Comparison of ENCODE assay signal across 8 cellular contexts in the genomic region with DNA sequence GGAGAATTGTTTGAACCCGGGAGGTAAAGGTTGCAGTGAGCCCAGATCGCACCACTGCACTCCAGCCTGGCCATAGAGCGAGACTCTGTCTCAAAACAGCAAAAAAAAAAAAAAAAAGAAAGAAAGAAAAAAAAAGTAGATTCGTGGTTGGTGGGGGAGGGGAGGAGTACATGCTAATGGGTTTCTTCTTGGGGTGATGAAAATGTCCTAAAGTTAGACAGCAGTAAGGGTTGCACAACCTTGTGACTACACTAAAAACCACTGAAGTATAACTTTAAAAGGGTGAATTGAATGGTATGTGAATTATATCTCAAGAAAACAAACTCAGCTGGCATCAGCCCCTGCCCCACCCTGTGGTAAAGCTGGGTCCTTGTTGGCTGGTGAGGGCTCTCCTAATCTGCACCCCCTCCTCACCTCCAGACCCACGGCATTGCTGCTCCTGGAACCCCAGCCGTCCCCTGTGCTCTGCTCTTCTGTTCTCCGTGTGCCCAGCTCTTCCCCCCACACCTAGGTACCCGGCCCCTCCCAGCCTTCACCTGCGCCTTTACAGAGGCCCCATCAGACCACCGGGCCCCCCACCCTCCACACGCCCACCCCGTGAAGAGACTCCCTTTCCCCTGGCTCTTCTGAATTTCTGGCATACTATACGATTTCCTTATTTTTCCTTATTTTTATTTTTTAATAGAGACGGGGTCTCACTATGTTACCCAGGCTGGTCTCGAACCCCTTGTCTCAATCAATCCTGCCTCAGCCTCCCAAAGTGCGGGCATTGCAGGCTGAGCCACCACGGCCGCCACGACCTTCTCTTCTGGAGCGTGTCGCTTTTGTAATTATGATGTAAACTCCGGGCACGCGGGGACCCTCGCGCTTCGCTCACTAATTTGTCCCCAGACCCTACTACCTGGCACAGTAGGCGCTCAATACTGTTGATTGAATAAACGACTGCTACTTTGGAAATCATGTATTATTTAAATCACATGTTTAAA. TPM values are rescaled to one million over a fixed set of nuclear protein-coding genes. Genes with fewer than 3 reads are reported as not detected.
DNase-seq lines count a peak whose midpoint lies in the region; ATAC-seq and TF ChIP-seq lines count a peak whose summit lies in the region.

No MANE protein-coding gene starts in this region.

- in situ Hi-C loops in astrocyte of the cerebellum (cut with HindIII; ENCODE audit: low sequenced_read_pairs) = no loop called here

- DNase-seq in cardiac muscle cell (ENCODE audit: low read depth in 1 of 2, low spot score in 1 of 2) = peak in 1 of 2 donors; percentile 74
- no peak for DNase-seq in left ventricle myocardium superior
- no peak for DNase-seq in astrocyte of the cerebellum (ENCODE audit: low read depth)
- DNase-seq in lower leg skin (ENCODE audit: low spot score in 2 of 2) = no peak
- DNase-seq in vagina (ENCODE audit: extremely low spot score in 2 of 2) = no peak
- DNase-seq in EL = no peak
- DNase-seq in stimulated activated CD4-positive, alpha-beta T cell treated with anti-CD3 and anti-CD28 coated beads, Interleukin-4, amount 100 ng/mL, for 4 hours = no peak
- no peak for DNase-seq in T1000 (lab: John Stamatoyannopoulos, UW)

- WGBS in lower leg skin, 2 donors = 68 to 75% methylated on average over 29 of the region's 29 CpGs

- no peak for ATAC-seq in left ventricle myocardium superior

- intact Hi-C loops in left ventricle myocardium superior (cut with micrococcal nuclease) = no loop called here
- intact Hi-C loops in lower leg skin (cut with DNase I; ENCODE audit: low total_unique reads) = no loop called here
- intact Hi-C loops in vagina (cut with DNase I) = no loop called here

- TF ChIP-seq CTCF in cardiac muscle cell (IDR thresholded peaks at IDR 0.05; ENCODE audit: low read depth, low read length) (no peak), astrocyte of the cerebellum (IDR thresholded peaks at IDR 0.05; ENCODE audit: low read depth, low read length, missing control alignments) (no peak), lower leg skin (IDR thresholded peaks at IDR 0.05) (no peak), vagina (IDR thresholded peaks at IDR 0.05) (no peak)

- H3K9me3 ChIP-seq in cardiac muscle cell (ENCODE audit: low read depth) (no peaks in the 10 kb centered on the region), vagina (no peaks in the 10 kb centered on the region)

- TF ChIP-seq POLR2A in lower leg skin (IDR thresholded peaks at IDR 0.05) (no peak), vagina (IDR thresholded peaks at IDR 0.05) (no peak)

- H3K27me3 ChIP-seq in cardiac muscle cell (no peaks in the 10 kb centered on the region), vagina (no peaks in the 10 kb centered on the region)

- peak overlapping the region; percentile 80 for H3K4me3 ChIP-seq in cardiac muscle cell
- H3K4me3 ChIP-seq in astrocyte of the cerebellum (ENCODE audit: low read depth, low read length) = peak overlapping the region; percentile 98
- peak overlapping the region; percentile 69 for H3K4me3 ChIP-seq in lower leg skin (ENCODE audit: low read depth, poor library complexity, severe bottlenecking)
- peak overlapping the region; percentile 92 to 93 for H3K4me3 ChIP-seq in vagina

- peaks cover 12% of the 10 kb centered on the region for H3K4me1 ChIP-seq in cardiac muscle cell (ENCODE audit: low read depth)
- H3K4me1 ChIP-seq in vagina = peaks cover 32% of the 10 kb centered on the region

- H3K27ac ChIP-seq in cardiac muscle cell = no peak overlapping the region
- H3K27ac ChIP-seq in vagina = peak overlapping the region; percentile 85

- no peaks in the 10 kb centered on the region for H3K36me3 ChIP-seq in cardiac muscle cell
- peaks cover 0 to 15% of the 10 kb centered on the region in 2 donors for H3K36me3 ChIP-seq in vagina

RNA-seq across cellular contexts. Expression of a gene that starts 0.9 kb away (rescaled TPM):
- 30.1 and 34.0 TPM in 2 replicates for total RNA-seq in cardiac muscle cell
- polyA plus RNA-seq in cardiac muscle cell = 34.8 and 37.1 TPM in 2 replicates
- 8.8 TPM for total RNA-seq in left ventricle myocardium superior
- 10 to 100 TPM; 17.9 to 24.5 (median 21.0) TPM for total RNA-seq in lower leg skin
- total RNA-seq in vagina = 21.6 TPM
